ENCODE assay signal across 21 cellular contexts in genomic region chr10:68137174-68137573, GRCh38. TPM values are rescaled to one million over a fixed set of nuclear protein-coding genes. Genes with fewer than 3 reads are reported as not detected.
A peak's percentile ranks its signal among the peaks of the same experiment; 100 is the strongest.
DNase-seq lines count a peak whose midpoint lies in the region; ATAC-seq and TF ChIP-seq lines count a peak whose summit lies in the region.
"Had no signal": no experiment of that assay in that cellular context is flagged by ENCODE, and none has a peak within 500 bp of the region (broad histone marks: within the 10 kb centered on the region; RNA-seq: fewer than 3 reads in every experiment).

No MANE protein-coding gene starts in this region.

- H3K4me3 ChIP-seq in AG09309 (ENCODE audit: control insufficient read depth, low read depth, low read length) (no peak overlapping the region), HEK293 (ENCODE audit: low read depth, low read length) (no peak overlapping the region), astrocyte of the spinal cord (ENCODE audit: low read depth, low read length) (no peak overlapping the region)
- H3K4me3 ChIP-seq in effector memory CD4-positive, alpha-beta T cell (ENCODE audit: insufficient read depth, low read depth, low read length, poor library complexity, severe bottlenecking) = no peak overlapping the region
- H3K4me3 ChIP-seq: GM23338, hepatocyte, neural progenitor cell had no signal

- H3K4me1 ChIP-seq in HEK293 (ENCODE audit: control insufficient read depth, insufficient read depth, low read length) = peaks cover 33% of the 10 kb centered on the region
- H3K4me1 ChIP-seq in effector memory CD4-positive, alpha-beta T cell (ENCODE audit: control insufficient read depth, insufficient read depth, low read length, poor library complexity, severe bottlenecking) = no peaks in the 10 kb centered on the region
- H3K4me1 ChIP-seq: Caco-2, neural progenitor cell had no signal

- peak; percentile 66 for DNase-seq in AG09309 (ENCODE audit: low read depth)
- peak; percentile 22 for DNase-seq in astrocyte of the spinal cord (ENCODE audit: low read depth, low spot score)
- peak; percentile 56 for DNase-seq in iris pigment epithelial cell (ENCODE audit: low read depth)
- no peak for DNase-seq in SK-N-DZ (ENCODE audit: low spot score)
- no peak for DNase-seq in hypothalamus (lab: John Stamatoyannopoulos, UW)
- DNase-seq in effector memory CD4-positive, alpha-beta T cell = no peak
- DNase-seq: activated naive CD4-positive, alpha-beta T cell treated with anti-CD3 and anti-CD28 coated beads for 36 hours; AML-193; Caco-2; cortex of kidney; erythroblast; midbrain; NCI-H1105; NCI-H526 treated with DMSO at 0.1 percent for 48 hours; stimulated activated CD4-positive, alpha-beta T cell treated with anti-CD3 and anti-CD28 coated beads, Interleukin-2, amount 100 ng/mL, for 48 hours had no signal

- in situ Hi-C loops in astrocyte of the spinal cord (cut with HindIII; ENCODE audit: low sequenced_read_pairs) = no loop called here

- no peaks in the 10 kb centered on the region for H3K9me3 ChIP-seq in HEK293 (ENCODE audit: control insufficient read depth, insufficient read depth, low read depth, low read length)
- H3K9me3 ChIP-seq in effector memory CD4-positive, alpha-beta T cell (ENCODE audit: control insufficient read depth, low read length) = no peaks in the 10 kb centered on the region
- H3K9me3 ChIP-seq: Caco-2 had no signal

- no peaks in the 10 kb centered on the region for H3K27me3 ChIP-seq in effector memory CD4-positive, alpha-beta T cell (replicated peaks; ENCODE audit: control insufficient read depth, insufficient read depth, low read length, poor library complexity, severe bottlenecking)
- H3K27me3 ChIP-seq: hepatocyte, neural progenitor cell had no signal

- no peaks in the 10 kb centered on the region for H3K36me3 ChIP-seq in HEK293 (ENCODE audit: control insufficient read depth in 2 of 2, insufficient read depth in 1 of 2, low read length in 2 of 2)
- H3K36me3 ChIP-seq in effector memory CD4-positive, alpha-beta T cell (ENCODE audit: control insufficient read depth, insufficient read depth, low read length) = no peaks in the 10 kb centered on the region
- H3K36me3 ChIP-seq: neural progenitor cell had no signal

- CTCF ChIA-PET in HEK293 (lab: Yijun Ruan, JAX) = interaction anchor here (1.0 kb wide), 1 partner anchor 17 kb away, joined by 3 read pairs; no protein-coding TSS in a partner anchor

- no peak for ATAC-seq in HG02763 (IDR thresholded peaks at IDR 0.05; ENCODE audit: unreplicated experiment)

- POLR2A ChIA-PET in HEK293 (lab: Yijun Ruan, JAX) = no interaction called here

- TF ChIP-seq CTCF in AG09309 (IDR thresholded peaks at IDR 0.05; ENCODE audit: control insufficient read depth, insufficient read depth, low read depth, low read length, missing control alignments) (no peak), HEK293 (tag by site-specific recombination; IDR thresholded peaks at IDR 0.05) (no peak), astrocyte of the spinal cord (IDR thresholded peaks at IDR 0.05; ENCODE audit: low read depth, low read length) (no peak)

- no peak overlapping the region for H3K27ac ChIP-seq in HEK293 (ENCODE audit: extremely low read depth, low read depth, low read length)
- H3K27ac ChIP-seq in effector memory CD4-positive, alpha-beta T cell (ENCODE audit: insufficient read depth, low read length, poor library complexity, severe bottlenecking) = no peak overlapping the region
- H3K27ac ChIP-seq: KMS-11, neural progenitor cell had no signal

TF ChIP-seq in HEK293, 187 proteins besides CTCF, POLR2A, EP300 and RAD21 (continues in another document):
- 0 out of 2 replicates have a peak, but pooled peaks have one; percentile 10 for TF ChIP-seq ZNF629 (tag by site-specific recombination; IDR thresholded peaks at IDR 0.05)
- TF ChIP-seq ZNF677 (tag by site-specific recombination; IDR thresholded peaks at IDR 0.05) = no peak
- TF ChIP-seq ZNF530 (tag by site-specific recombination; IDR thresholded peaks at IDR 0.05; ENCODE audit: low read depth) = no peak
- TF ChIP-seq ZNF211 (tag by site-specific recombination; IDR thresholded peaks at IDR 0.05; ENCODE audit: low read depth) = no peak
- TF ChIP-seq ZNF146 (tag by site-specific recombination; IDR thresholded peaks at IDR 0.05) = no peak
- TF ChIP-seq PRDM10 (tag by site-specific recombination; IDR thresholded peaks at IDR 0.05) = no peak
- no peak for TF ChIP-seq SCRT2 (tag by site-specific recombination; IDR thresholded peaks at IDR 0.05)
- no peak for TF ChIP-seq ZNF302 (tag by site-specific recombination; IDR thresholded peaks at IDR 0.05; ENCODE audit: low read depth)
- TF ChIP-seq ZFP37 (tag by site-specific recombination; IDR thresholded peaks at IDR 0.05) = no peak
- no peak for TF ChIP-seq ZNF18 (tag by site-specific recombination; IDR thresholded peaks at IDR 0.05)
- no peak for TF ChIP-seq ZBTB17 (tag by site-specific recombination; IDR thresholded peaks at IDR 0.05)
- no peak for TF ChIP-seq ZSCAN4 (tag by site-specific recombination; IDR thresholded peaks at IDR 0.05)
- no peak for TF ChIP-seq ZNF837 (tag by site-specific recombination; IDR thresholded peaks at IDR 0.05)
- no peak for TF ChIP-seq EGR2 (tag by site-specific recombination; IDR thresholded peaks at IDR 0.05; ENCODE audit: low read depth)
- TF ChIP-seq ZBTB48 (tag by site-specific recombination; IDR thresholded peaks at IDR 0.05) = no peak
- peak; percentile 76; the same call in 1 of the 2 replicates for TF ChIP-seq BCL6B (tag by site-specific recombination; IDR thresholded peaks at IDR 0.05)

RNA-seq across cellular contexts. Expression of gene MYPN, which starts 27.9 kb away (rescaled TPM):
- 0.22 TPM in 1 of 2 replicates, not detected in the other for polyA plus RNA-seq in SK-N-DZ (2014; cell fraction: cytosol; rRNA removed)
- polyA plus RNA-seq in SK-N-DZ (2014; cell fraction: nucleus; rRNA removed) = not detected in 2 replicates
- polyA plus RNA-seq: GM23338, hepatocyte had no signal

Comparison
In these comparisons a context has a peak if more than half of its experiments do, and no peak if none do; other contexts are left out.
1. DNase-seq: peak in AG09309 (single experiment), astrocyte of the spinal cord (single experiment) and iris pigment epithelial cell (single experiment); none in SK-N-DZ (single experiment), hypothalamus (0 of 51) and effector memory CD4-positive, alpha-beta T cell (0 of 3).